ENCODE assay signal across 20 cellular contexts in genomic region chr15:35665855-35666536, GRCh38.
DNase-seq lines count a peak whose midpoint lies in the region; ATAC-seq and TF ChIP-seq lines count a peak whose summit lies in the region.
"Had no signal": no experiment of that assay in that cellular context is flagged by ENCODE, and none has a peak within 500 bp of the region (broad histone marks: within the 10 kb centered on the region; RNA-seq: fewer than 3 reads in every experiment).

No MANE protein-coding gene starts in this region.

- peaks cover 5% of the 10 kb centered on the region for H3K4me1 ChIP-seq in right cardiac atrium (ENCODE audit: control insufficient read depth, insufficient read depth, low read length)

- H3K9me3 ChIP-seq in right cardiac atrium (ENCODE audit: control insufficient read depth, low read length): no peaks in the 10 kb centered on the region
- no peaks in the 10 kb centered on the region for H3K9me3 ChIP-seq in CD4-positive, alpha-beta T cell (ENCODE audit: control insufficient read depth, low read length)

- H3K4me3 ChIP-seq in right cardiac atrium (ENCODE audit: low read length): no peak overlapping the region

- CTCF ChIA-PET in CD4-positive, alpha-beta T cell (lab: Charles Lee): no interaction called here

- H3K27me3 Mint-ChIP-seq in CD4-positive, alpha-beta T cell: peaks cover 4% of the 10 kb centered on the region
- peaks cover 0 to 26% of the 10 kb centered on the region in 2 donors for H3K27me3 Mint-ChIP-seq in effector memory CD8-positive, alpha-beta T cell

- intact Hi-C loops in Right ventricle myocardium inferior (cut with DNase I): loop anchor here (1.0 to 5.0 kb wide), 4 partner anchors 24 to 144 kb away; partner anchors contain the start of gene DPH6
- intact Hi-C loops in cardiac septum (cut with DNase I): loop anchor here (1.0 to 10.0 kb wide), 2 partner anchors 24 to 81 kb away; no protein-coding TSS in a partner anchor
- intact Hi-C loops in right cardiac atrium (cut with DNase I): loop anchor here in 1 of 4 donors (5.0 kb wide), 1 partner anchor 119 kb away; the partner anchor contains the start of gene DPH6
- intact Hi-C loops in sciatic nerve (cut with DNase I): no loop called here
- intact Hi-C loops in CD4-positive, alpha-beta T cell (cut with DNase I, micrococcal nuclease): no loop called here

- ATAC-seq in Right ventricle myocardium inferior (peak; percentile 97), right cardiac atrium (peak; percentile 96 to 97), sciatic nerve (peak; percentile 81), GM19328 (IDR thresholded peaks at IDR 0.05; ENCODE audit: unreplicated experiment) (no peak)
- no peak for ATAC-seq in CD4-positive, alpha-beta T cell (ENCODE audit: poor library complexity)
- no peak for ATAC-seq in effector memory CD8-positive, alpha-beta T cell (replicated peaks)
- ATAC-seq: activated CD8-positive, alpha-beta T cell treated with anti-CD3 and anti-CD28 coated beads for 36 hours; naive thymus-derived CD4-positive, alpha-beta T cell; SK-N-SH treated with all-trans-retinoic acid at 6 μM for 48 hours had no signal

- no peak overlapping the region for H3K4me3 Mint-ChIP-seq in CD4-positive, alpha-beta T cell
- H3K4me3 Mint-ChIP-seq in effector memory CD8-positive, alpha-beta T cell: no peak overlapping the region
- H3K4me3 Mint-ChIP-seq: activated CD8-positive, alpha-beta T cell treated with anti-CD3 and anti-CD28 coated beads for 36 hours had no signal

- no peak overlapping the region for H3K27ac Mint-ChIP-seq in CD4-positive, alpha-beta T cell
- no peak overlapping the region for H3K27ac Mint-ChIP-seq in effector memory CD8-positive, alpha-beta T cell
- H3K27ac Mint-ChIP-seq: activated CD8-positive, alpha-beta T cell treated with anti-CD3 and anti-CD28 coated beads for 36 hours; naive thymus-derived CD4-positive, alpha-beta T cell had no signal

- WGBS in right cardiac atrium: 16% methylated on average over 9 of the region's 9 CpGs

- no peaks in the 10 kb centered on the region for H3K27me3 ChIP-seq in right cardiac atrium (ENCODE audit: control insufficient read depth, insufficient read depth)
- H3K27me3 ChIP-seq in CD4-positive, alpha-beta T cell (ENCODE audit: control insufficient read depth, insufficient read depth, low read length): no peaks in the 10 kb centered on the region
- H3K27me3 ChIP-seq: dorsolateral prefrontal cortex had no signal

- no peaks in the 10 kb centered on the region for H3K9me3 Mint-ChIP-seq in CD4-positive, alpha-beta T cell
- peaks cover 0 to 5% of the 10 kb centered on the region in 2 donors for H3K9me3 Mint-ChIP-seq in effector memory CD8-positive, alpha-beta T cell
- H3K9me3 Mint-ChIP-seq: activated CD8-positive, alpha-beta T cell treated with anti-CD3 and anti-CD28 coated beads for 36 hours had no signal

- H3K27ac ChIP-seq in right cardiac atrium (ENCODE audit: low read length): peak overlapping the region; percentile 54
- H3K27ac ChIP-seq in CD4-positive, alpha-beta T cell (ENCODE audit: low read depth, low read length): no peak overlapping the region
- H3K27ac ChIP-seq: 22Rv1, dorsolateral prefrontal cortex had no signal

- no peaks in the 10 kb centered on the region for H3K36me3 Mint-ChIP-seq in CD4-positive, alpha-beta T cell (ENCODE audit: low read depth)
- peaks cover 2% of the 10 kb centered on the region for H3K36me3 Mint-ChIP-seq in effector memory CD8-positive, alpha-beta T cell (ENCODE audit: insufficient read depth)
- H3K36me3 Mint-ChIP-seq: naive thymus-derived CD4-positive, alpha-beta T cell had no signal

- DNase-seq in Right ventricle myocardium inferior (ENCODE audit: missing footprints) (peak; percentile 61), cardiac septum (ENCODE audit: low spot score) (no peak), right cardiac atrium (peak; percentile 70 to 86 (median 77)), sciatic nerve (ENCODE audit: low spot score) (no peak), islet precursor cell (no peak)
- DNase-seq in CD4-positive, alpha-beta T cell: no peak
- no peak for DNase-seq in effector memory CD8-positive, alpha-beta T cell
- DNase-seq: activated CD8-positive, alpha-beta T cell treated with anti-CD3 and anti-CD28 coated beads for 36 hours; activated T-cell treated with anti-CD3 and anti-CD28 coated beads, Interleukin-2, amount 50 U/mL, for 1 hour; amygdala; caudate nucleus; dorsolateral prefrontal cortex; head of caudate nucleus; naive thymus-derived CD4-positive, alpha-beta T cell; NCI-H1105 treated with DMSO at 0.1 percent for 48 hours; NCI-H510A; stimulated activated naive CD4-positive, alpha-beta T cell had no signal

- POLR2A ChIA-PET in CD4-positive, alpha-beta T cell (lab: Charles Lee): no interaction called here

- H3K4me1 Mint-ChIP-seq in CD4-positive, alpha-beta T cell (ENCODE audit: low read depth): no peaks in the 10 kb centered on the region
- H3K4me1 Mint-ChIP-seq in effector memory CD8-positive, alpha-beta T cell (ENCODE audit: low read depth in 2 of 2): peaks cover 4 to 6% of the 10 kb centered on the region in 2 donors

- no peak for TF ChIP-seq CTCF in CD4-positive, alpha-beta T cell (IDR thresholded peaks at IDR 0.05)

Comparison
In these comparisons a context has a peak if more than half of its experiments do, and no peak if none do; other contexts are left out.
1. DNase-seq: peak in Right ventricle myocardium inferior (single experiment) and right cardiac atrium (3 of 3); none in cardiac septum (single experiment), sciatic nerve (single experiment), CD4-positive, alpha-beta T cell (0 of 10), effector memory CD8-positive, alpha-beta T cell (0 of 3) and islet precursor cell (single experiment).
2. ATAC-seq: peak in Right ventricle myocardium inferior (single experiment), right cardiac atrium (2 of 2) and sciatic nerve (single experiment); none in CD4-positive, alpha-beta T cell (single experiment), effector memory CD8-positive, alpha-beta T cell (single experiment) and GM19328 (single experiment).
3. intact Hi-C loops: an anchor here in Right ventricle myocardium inferior (1.0 to 5.0 kb wide) and cardiac septum (1.0 to 10.0 kb wide); none called in sciatic nerve and CD4-positive, alpha-beta T cell.